Comparison of ENCODE assay signal across 14 cellular contexts in genomic region chr3:184788751-184789150, GRCh38. TPM values are rescaled to one million over a fixed set of nuclear protein-coding genes. Genes with fewer than 3 reads are reported as not detected.
DNase-seq lines count a peak whose midpoint lies in the region; ATAC-seq, FAIRE-seq and TF ChIP-seq lines count a peak whose summit lies in the region.
"Had no signal": no experiment of that assay in that cellular context is flagged by ENCODE, and none has a peak within 500 bp of the region (broad histone marks: within the 10 kb centered on the region; RNA-seq: fewer than 3 reads in every experiment).

No MANE protein-coding gene starts in this region.

- no peak for TF ChIP-seq CTCF in IMR-90 (conservative IDR thresholded peaks at IDR 0.05; ENCODE audit: low read depth, low read length)
- no peak for TF ChIP-seq CTCF in osteoblast (IDR thresholded peaks at IDR 0.05; ENCODE audit: extremely low read depth, low read depth, low read length)
- no peak for TF ChIP-seq CTCF in A673 (conservative IDR thresholded peaks at IDR 0.05; ENCODE audit: low read depth, low read length)
- TF ChIP-seq CTCF in kidney (IDR thresholded peaks at IDR 0.05; ENCODE audit: borderline replicate concordance, extremely low read depth, insufficient read depth) = no peak

- in situ Hi-C loops in IMR-90 (cut with MboI; ENCODE audit: low sequenced_read_pairs) = no loop called here

- H3K14ac ChIP-seq in IMR-90 (replicated peaks; ENCODE audit: low read depth, low read length) = no peak overlapping the region

- no peak overlapping the region for H3K4ac ChIP-seq in IMR-90 (ENCODE audit: low read depth, low read length)

- no peak overlapping the region for H2AK5ac ChIP-seq in IMR-90 (ENCODE audit: low read depth, low read length)

- H3K4me3 ChIP-seq in BLaER1 treated with 17β-estradiol and CSF1 and Interleukin-3, amounts not matched to agents 10 nM and 100 nM = no peak overlapping the region
- no peak overlapping the region for H3K4me3 ChIP-seq in IMR-90 (ENCODE audit: insufficient read depth, low read depth, low read length)
- no peak overlapping the region for H3K4me3 ChIP-seq in osteoblast (ENCODE audit: insufficient read depth, low read length)
- H3K4me3 ChIP-seq in A673 (ENCODE audit: low read depth, low read length, poor library complexity, severe bottlenecking) = no peak overlapping the region
- H3K4me3 ChIP-seq in kidney (ENCODE audit: low read length in 2 of 2) = no peak overlapping the region

- no TSS peak for BruUV-seq in IMR-90 (replicated peaks; lab: Mats Ljungman, UMichigan)
- BruUV-seq in A673 (replicated peaks; lab: Mats Ljungman, UMichigan) = no TSS peak

- no peaks in the 10 kb centered on the region for H3K36me3 ChIP-seq in BLaER1 treated with 17β-estradiol and CSF1 and Interleukin-3, amounts not matched to agents 10 nM and 100 nM
- H3K36me3 ChIP-seq in IMR-90 (ENCODE audit: control insufficient read depth, insufficient read depth, low read length) = no peaks in the 10 kb centered on the region
- no peaks in the 10 kb centered on the region for H3K36me3 ChIP-seq in osteoblast (ENCODE audit: insufficient read depth, low read length)
- no peaks in the 10 kb centered on the region for H3K36me3 ChIP-seq in A673 (ENCODE audit: insufficient read depth, low read length, poor library complexity, severe bottlenecking)
- no peaks in the 10 kb centered on the region for H3K36me3 ChIP-seq in kidney (ENCODE audit: control insufficient read depth in 1 of 2, insufficient read depth in 2 of 2, low read length in 2 of 2)

- TF ChIP-seq RAD21 in IMR-90 (IDR thresholded peaks at IDR 0.05; ENCODE audit: low read length) = no peak

- H3K9me3 ChIP-seq in BLaER1 treated with 17β-estradiol and CSF1 and Interleukin-3, amounts not matched to agents 10 nM and 100 nM (replicated peaks in 1 of 11) = peaks cover 0 to 21% (median 5%) of the 10 kb centered on the region in 11 experiments; a peak in 10 of 22 replicates
- H3K9me3 ChIP-seq in IMR-90 (ENCODE audit: control insufficient read depth, insufficient read depth, low read length) (no peaks in the 10 kb centered on the region), osteoblast (ENCODE audit: low read depth, low read length) (no peaks in the 10 kb centered on the region), A673 (ENCODE audit: low read depth, low read length, poor library complexity, severe bottlenecking) (no peaks in the 10 kb centered on the region), kidney (ENCODE audit: control insufficient read depth in 1 of 2, low read length in 2 of 2) (no peaks in the 10 kb centered on the region)

- H3K4me1 ChIP-seq in BLaER1 treated with 17β-estradiol and CSF1 and Interleukin-3, amounts not matched to agents 10 nM and 100 nM = peaks cover 44 to 67% (median 58%) of the 10 kb centered on the region in 10 experiments
- H3K4me1 ChIP-seq in IMR-90 (ENCODE audit: control insufficient read depth, insufficient read depth, low read length) = peaks cover 16% of the 10 kb centered on the region
- peaks cover 35% of the 10 kb centered on the region for H3K4me1 ChIP-seq in osteoblast (ENCODE audit: insufficient read depth, low read length)
- H3K4me1 ChIP-seq in A673 (ENCODE audit: insufficient read depth, low read length, poor library complexity, severe bottlenecking) = peaks cover 29% of the 10 kb centered on the region
- H3K4me1 ChIP-seq in kidney (ENCODE audit: control insufficient read depth in 1 of 2, insufficient read depth in 1 of 2, low read depth in 1 of 2, low read length in 2 of 2) = no peaks in the 10 kb centered on the region

- no peak for DNase-seq in IMR-90
- DNase-seq in astrocyte of the hippocampus (ENCODE audit: low read depth, low spot score) = peak; percentile 72
- DNase-seq in osteoblast (ENCODE audit: insufficient read length, low spot score, missing footprints) = peak; percentile 67
- DNase-seq in A673 (ENCODE audit: low spot score) = no peak
- DNase-seq in kidney = no peak
- DNase-seq: activated CD4-positive, alpha-beta T cell treated with anti-CD3 and anti-CD28 coated beads for 1 hour; cortex of kidney; NCI-H1048; NCI-H2081 treated with DMSO at 0.1 percent for 48 hours; SHP77 treated with DMSO at 0.1 percent for 48 hours had no signal

- no peak overlapping the region for H2BK120ac ChIP-seq in IMR-90 (ENCODE audit: low read depth, low read length)

- H3K18ac ChIP-seq in IMR-90 (ENCODE audit: low read depth, low read length) = no peak overlapping the region

- H3K56ac ChIP-seq in IMR-90 (ENCODE audit: extremely low read depth, insufficient read depth, low read length) = no peak overlapping the region

- dilution Hi-C loops in IMR-90 (cut with HindIII; ENCODE audit: low sequenced_read_pairs, unreplicated experiment) = no loop called here

- no peak overlapping the region for H4K5ac ChIP-seq in IMR-90 (ENCODE audit: low read depth, low read length)

- peak overlapping the region in 10 of 11 experiments; percentile 7 to 96 (median 88); a peak in 17 of 22 replicates for H3K4me2 ChIP-seq in BLaER1 treated with 17β-estradiol and CSF1 and Interleukin-3, amounts not matched to agents 10 nM and 100 nM
- no peak overlapping the region for H3K4me2 ChIP-seq in IMR-90 (ENCODE audit: low read depth, low read length)
- no peak overlapping the region for H3K4me2 ChIP-seq in osteoblast (ENCODE audit: insufficient read depth, low read length)

- H4K20me1 ChIP-seq in BLaER1 treated with 17β-estradiol and CSF1 and Interleukin-3, amounts not matched to agents 10 nM and 100 nM = no peaks in the 10 kb centered on the region
- H4K20me1 ChIP-seq in IMR-90 (ENCODE audit: insufficient read depth, low read length) (no peaks in the 10 kb centered on the region), osteoblast (ENCODE audit: insufficient read depth, low read length) (no peaks in the 10 kb centered on the region)

- POLR2A ChIA-PET in IMR-90 (lab: Charles Lee; ENCODE audit: unreplicated experiment) = no interaction called here
- POLR2A ChIA-PET in A673 (lab: Charles Lee; ENCODE audit: low non-redundant PET) = interaction anchor here (0.6 kb wide), 1 partner anchor 70 kb away, joined by 3 read pairs; no protein-coding TSS in a partner anchor

- no peak overlapping the region for H2BK15ac ChIP-seq in IMR-90 (ENCODE audit: low read depth, low read length)

- H2AK9ac ChIP-seq in IMR-90 (replicated peaks; ENCODE audit: low read depth, low read length, poor library complexity) = peak overlapping the region; percentile 25

- H3K27me3 ChIP-seq in BLaER1 treated with 17β-estradiol and CSF1 and Interleukin-3, amounts not matched to agents 10 nM and 100 nM = no peaks in the 10 kb centered on the region
- H3K27me3 ChIP-seq in IMR-90 (ENCODE audit: control insufficient read depth, insufficient read depth, low read length) (0 out of 2 replicates have a peak, but pooled peaks cover 7% of the 10 kb centered on the region), osteoblast (ENCODE audit: insufficient read depth, low read length) (no peaks in the 10 kb centered on the region), A673 (replicated peaks; ENCODE audit: insufficient read depth, low read depth, low read length, poor library complexity) (no peaks in the 10 kb centered on the region)

- no peak overlapping the region for H3K23ac ChIP-seq in IMR-90 (ENCODE audit: low read depth, low read length)

- no peak for FAIRE-seq in kidney (lab: Jason Lieb, UNC)

- H2BK5ac ChIP-seq in IMR-90 (ENCODE audit: low read depth, low read length, poor library complexity, severe bottlenecking) = no peak overlapping the region

- CTCF ChIA-PET in IMR-90 (lab: Yijun Ruan, JAX) = no interaction called here
- CTCF ChIA-PET in A673 (lab: Charles Lee) = no interaction called here

- H2BK20ac ChIP-seq in IMR-90 (ENCODE audit: low read depth, low read length) = no peak overlapping the region; the same call in 1 of the 2 replicates

- H2AFZ ChIP-seq in IMR-90 (replicated peaks; ENCODE audit: low read length, poor library complexity) = no peak overlapping the region
- H2AFZ ChIP-seq in osteoblast (ENCODE audit: low read length) = peak overlapping the region; percentile 15

- H4K8ac ChIP-seq in IMR-90 (ENCODE audit: low read depth in 2 of 2, low read length in 2 of 2) = no peak overlapping the region

- H3K27ac ChIP-seq in BLaER1 treated with 17β-estradiol and CSF1 and Interleukin-3, amounts not matched to agents 10 nM and 100 nM = peak overlapping the region in 3 of 11 experiments; percentile 80 to 88 (median 86); a peak in 5 of 22 replicates
- no peak overlapping the region for H3K27ac ChIP-seq in IMR-90 (ENCODE audit: insufficient read depth, low read length)
- H3K27ac ChIP-seq in osteoblast (ENCODE audit: low read depth, low read length) = no peak overlapping the region
- H3K27ac ChIP-seq in A673 (ENCODE audit: low read depth, low read length, poor library complexity, severe bottlenecking) = no peak overlapping the region
- H3K27ac ChIP-seq in kidney (ENCODE audit: low read depth in 2 of 2, low read length in 2 of 2) = no peak overlapping the region

- no peaks in the 10 kb centered on the region for H3K79me2 ChIP-seq in osteoblast (ENCODE audit: insufficient read depth, low read length)

- no peak for ATAC-seq in IMR-90 (ENCODE audit: low read depth)
- ATAC-seq in HG03565 (IDR thresholded peaks at IDR 0.05; ENCODE audit: unreplicated experiment) = no peak
- no peak for ATAC-seq in HG02981 (IDR thresholded peaks at IDR 0.05; ENCODE audit: unreplicated experiment)
- ATAC-seq: left lobe of liver had no signal

- intact Hi-C loops in IMR-90 (cut with micrococcal nuclease) (no loop called here), A673 (cut with micrococcal nuclease; ENCODE audit: unreplicated experiment) (loop anchor here (10.0 kb wide), 1 partner anchor 414 kb away; the partner anchor contains the start of gene THPO), kidney (cut with DNase I) (no loop called here)

- H3K9ac ChIP-seq in BLaER1 treated with 17β-estradiol and CSF1 and Interleukin-3, amounts not matched to agents 10 nM and 100 nM = no peak overlapping the region
- no peak overlapping the region for H3K9ac ChIP-seq in IMR-90 (ENCODE audit: low read depth, low read length)
- H3K9ac ChIP-seq in kidney (ENCODE audit: low read length in 2 of 2) = no peak overlapping the region

- H3K9me1 ChIP-seq in IMR-90 (ENCODE audit: insufficient read depth, low read length) = peaks cover 13% of the 10 kb centered on the region

- TF ChIP-seq POLR2A in IMR-90 (IDR thresholded peaks at IDR 0.05; ENCODE audit: low read depth, low read length) = no peak

- H4K91ac ChIP-seq in IMR-90 (ENCODE audit: insufficient read depth, low read depth, low read length) = no peak overlapping the region

- WGBS in IMR-90 (ENCODE audit: extremely low coverage in 2 of 2, insufficient read length in 1 of 2), 2 experiments = no CpG with 5 or more reads among the region's 4 CpGs

- no peaks in the 10 kb centered on the region for H3K79me1 ChIP-seq in IMR-90 (ENCODE audit: low read depth in 1 of 2, low read length in 2 of 2)

TF ChIP-seq in IMR-90, 13 proteins besides CTCF, POLR2A, EP300 and RAD21 (continues in another document):
- TF ChIP-seq RCOR1 (IDR thresholded peaks at IDR 0.05; ENCODE audit: insufficient replicate concordance, low read length) = no peak

RNA-seq across cellular contexts. Expression of gene VPS8, which starts 23.2 kb away (rescaled TPM):
- total RNA-seq in IMR-90 (2012; rRNA removed) (52.5 and 56.1 TPM in 2 replicates), osteoblast (95.2 and 96.7 TPM in 2 replicates), A673 (2021) (42.3 and 43.2 TPM in 2 replicates), kidney (55.0 TPM)
- polyA plus RNA-seq in IMR-90 (2012; rRNA removed) (13.1 and 14.0 TPM in 2 replicates), kidney (ENCODE audit: insufficient read depth, low read depth, low replicate concordance) (10.8 TPM)
- 1.9 and 3.2 TPM in 2 replicates for polyA plus RNA-seq in IMR-90 (2012; cell fraction: cytosol; rRNA removed)
- polyA plus RNA-seq in IMR-90 (2012; cell fraction: nucleus; rRNA removed; ENCODE audit: low replicate concordance) = 11.9 and 55.8 TPM in 2 replicates

Comparison
In these comparisons a context has a peak if more than half of its experiments do, and no peak if none do; other contexts are left out.
1. H3K4me2 ChIP-seq: peak in BLaER1 treated with 17β-estradiol and CSF1 and Interleukin-3, amounts not matched to agents 10 nM and 100 nM (10 of 11); none in IMR-90 (single experiment) and osteoblast (single experiment).
2. DNase-seq: peak in astrocyte of the hippocampus (single experiment) and osteoblast (single experiment); none in IMR-90 (single experiment), A673 (single experiment) and kidney (single experiment).